35 cellular contexts compared by ENCODE assay signal in genomic region chr11:5235364-5236095, GRCh38. TPM values are rescaled to one million over a fixed set of nuclear protein-coding genes. Genes with fewer than 3 reads are reported as not detected.
"Had no signal": no experiment of that assay in that cellular context is flagged by ENCODE, and none has a peak within 500 bp of the region (broad histone marks: within the 10 kb centered on the region; RNA-seq: fewer than 3 reads in every experiment).

No MANE protein-coding gene starts in this region.

- H3K27me3 ChIP-seq: adrenal gland, body of pancreas, esophagus muscularis mucosa, gastroesophageal sphincter had no signal

- H3K4me3 ChIP-seq: adrenal gland, body of pancreas, esophagus muscularis mucosa, gastroesophageal sphincter, heart right ventricle had no signal

- ATAC-seq: activated CD4-positive, alpha-beta T cell treated with anti-CD3 and anti-CD28 coated beads for 36 hours; activated CD8-positive, alpha-beta memory T cell treated with anti-CD3 and anti-CD28 coated beads, Interleukin-2, amount 10 ng/mL, durations not matched to agents 7 days and 5 days; activated CD8-positive, alpha-beta T cell treated with anti-CD3 and anti-CD28 coated beads, Interleukin-2, amount 10 ng/mL, durations not matched to agents 7 days and 5 days; activated naive CD8-positive, alpha-beta T cell treated with anti-CD3 and anti-CD28 coated beads, Interleukin-2, amount 50 U/mL, for 24 hours; body of pancreas; effector memory CD8-positive, alpha-beta T cell; gastroesophageal sphincter; heart right ventricle had no signal

- H3K9me3 ChIP-seq: adrenal gland, body of pancreas, esophagus muscularis mucosa, gastroesophageal sphincter, heart right ventricle had no signal

- DNase-seq: activated CD4-positive, alpha-beta memory T cell treated with anti-CD3 and anti-CD28 coated beads for 36 hours; activated CD4-positive, alpha-beta T cell treated with anti-CD3 and anti-CD28 coated beads for 36 hours; activated CD4-positive, alpha-beta T cell treated with anti-CD3 and anti-CD28 coated beads, Interleukin-2, amount 10 ng/mL, durations not matched to agents 24 days and 14 days; activated CD4-positive, CD25-positive, alpha-beta regulatory T cell; activated CD4-positive, CD25-positive, alpha-beta regulatory T cell treated with anti-CD3 and anti-CD28 coated beads, Interleukin-2, amount 50 U/mL, for 72 hours; activated CD8-positive, alpha-beta memory T cell treated with anti-CD3 and anti-CD28 coated beads, Interleukin-2, amount 10 ng/mL, durations not matched to agents 7 days and 5 days; activated CD8-positive, alpha-beta memory T cell treated with anti-CD3 and anti-CD28 coated beads, Interleukin-2, amount 50 U/mL, for 4 hours; activated CD8-positive, alpha-beta T cell treated with anti-CD3 and anti-CD28 coated beads, Interleukin-2, amount 10 ng/mL, durations not matched to agents 7 days and 5 days; activated effector memory CD4-positive, alpha-beta T cell treated with anti-CD3 and anti-CD28 coated beads, Interleukin-2, amount 50 U/mL, for 16 hours; activated naive CD4-positive, alpha-beta T cell treated with anti-CD3 and anti-CD28 coated beads for 36 hours; activated naive CD8-positive, alpha-beta T cell treated with anti-CD3 and anti-CD28 coated beads for 36 hours; activated naive CD8-positive, alpha-beta T cell treated with anti-CD3 and anti-CD28 coated beads, Interleukin-2, amount 50 U/mL, for 24 hours; activated T-cell treated with anti-CD3 and anti-CD28 coated beads, Interleukin-2, amount 50 U/mL, for 1 hour; activated T-cell treated with anti-CD3 and anti-CD28 coated beads, Interleukin-2, amount 50 U/mL, for 48 hours; adrenal gland; amygdala; aorta; body of pancreas; caudate nucleus; cortex of kidney; dermis blood vessel endothelial cell; effector CD4-positive, alpha-beta T cell; effector memory CD8-positive, alpha-beta T cell; erythroblast; foreskin melanocyte; heart right ventricle; T-helper 2 cell had no signal

- H3K36me3 ChIP-seq: adrenal gland, esophagus muscularis mucosa, gastroesophageal sphincter, heart right ventricle had no signal

- H3K27ac ChIP-seq: adrenal gland, body of pancreas, esophagus muscularis mucosa, gastroesophageal sphincter, heart right ventricle had no signal

- H3K4me1 ChIP-seq: adrenal gland, body of pancreas, esophagus muscularis mucosa, gastroesophageal sphincter, heart right ventricle had no signal

RNA-seq across cellular contexts. Expression of gene HBD, which starts 1.2 kb away (rescaled TPM):
- total RNA-seq: activated CD4-positive, alpha-beta memory T cell treated with anti-CD3 and anti-CD28 coated beads for 36 hours; activated CD4-positive, alpha-beta T cell treated with anti-CD3 and anti-CD28 coated beads for 36 hours; activated CD4-positive, alpha-beta T cell treated with anti-CD3 and anti-CD28 coated beads, Interleukin-2, amount 10 ng/mL, durations not matched to agents 24 days and 14 days; activated CD8-positive, alpha-beta memory T cell treated with anti-CD3 and anti-CD28 coated beads for 36 hours; activated CD8-positive, alpha-beta memory T cell treated with anti-CD3 and anti-CD28 coated beads, Interleukin-2, amount 10 ng/mL, durations not matched to agents 7 days and 5 days; activated CD8-positive, alpha-beta T cell treated with anti-CD3 and anti-CD28 coated beads, Interleukin-2, amount 10 ng/mL, durations not matched to agents 7 days and 5 days; activated naive CD4-positive, alpha-beta T cell treated with anti-CD3 and anti-CD28 coated beads for 36 hours; activated naive CD8-positive, alpha-beta T cell treated with anti-CD3 and anti-CD28 coated beads for 36 hours; activated T-helper 1 cell treated with anti-CD3 and anti-CD28 coated beads, Interleukin-12 subunit alpha, Interleukin-12 subunit beta, Interleukin-2, Interleukin-4 antibody, amounts not matched to agents 30 ng/mL and 10 ng/mL and 1 ng/mL, durations not matched to agents 14 hours and 24 hours and 36 hours; activated T-helper 2 cell treated with anti-CD3 and anti-CD28 coated beads, Interferon-gamma antibody, Interleukin-2, Interleukin-4, amounts not matched to agents 10 μg/mL and 5 μg/mL and 100 μg/mL, durations not matched to agents 14 hours and 24 hours and 36 hours; body of pancreas; chondrocyte; dermis blood vessel endothelial cell; gastroesophageal sphincter; glomerular endothelial cell had no signal
- polyA plus RNA-seq: adrenal gland, aorta, heart right ventricle had no signal

RNA-seq across cellular contexts. Expression of gene HBB, which starts 8.7 kb away (rescaled TPM):
- total RNA-seq: activated CD4-positive, alpha-beta memory T cell treated with anti-CD3 and anti-CD28 coated beads for 36 hours; activated CD4-positive, alpha-beta T cell treated with anti-CD3 and anti-CD28 coated beads for 36 hours; activated CD4-positive, alpha-beta T cell treated with anti-CD3 and anti-CD28 coated beads, Interleukin-2, amount 10 ng/mL, durations not matched to agents 24 days and 14 days; activated CD8-positive, alpha-beta memory T cell treated with anti-CD3 and anti-CD28 coated beads for 36 hours; activated CD8-positive, alpha-beta memory T cell treated with anti-CD3 and anti-CD28 coated beads, Interleukin-2, amount 10 ng/mL, durations not matched to agents 7 days and 5 days; activated CD8-positive, alpha-beta T cell treated with anti-CD3 and anti-CD28 coated beads, Interleukin-2, amount 10 ng/mL, durations not matched to agents 7 days and 5 days; activated naive CD4-positive, alpha-beta T cell treated with anti-CD3 and anti-CD28 coated beads for 36 hours; activated naive CD8-positive, alpha-beta T cell treated with anti-CD3 and anti-CD28 coated beads for 36 hours; activated T-helper 1 cell treated with anti-CD3 and anti-CD28 coated beads, Interleukin-12 subunit alpha, Interleukin-12 subunit beta, Interleukin-2, Interleukin-4 antibody, amounts not matched to agents 30 ng/mL and 10 ng/mL and 1 ng/mL, durations not matched to agents 14 hours and 24 hours and 36 hours; activated T-helper 2 cell treated with anti-CD3 and anti-CD28 coated beads, Interferon-gamma antibody, Interleukin-2, Interleukin-4, amounts not matched to agents 10 μg/mL and 5 μg/mL and 100 μg/mL, durations not matched to agents 14 hours and 24 hours and 36 hours; chondrocyte; dermis blood vessel endothelial cell; fibroblast of villous mesenchyme; glomerular endothelial cell had no signal

RNA-seq across cellular contexts. Expression of gene HBG1, which starts 14.1 kb away (rescaled TPM):
- total RNA-seq: activated CD4-positive, alpha-beta memory T cell treated with anti-CD3 and anti-CD28 coated beads for 36 hours; activated CD4-positive, alpha-beta T cell treated with anti-CD3 and anti-CD28 coated beads for 36 hours; activated CD4-positive, alpha-beta T cell treated with anti-CD3 and anti-CD28 coated beads, Interleukin-2, amount 10 ng/mL, durations not matched to agents 24 days and 14 days; activated CD8-positive, alpha-beta memory T cell treated with anti-CD3 and anti-CD28 coated beads for 36 hours; activated CD8-positive, alpha-beta memory T cell treated with anti-CD3 and anti-CD28 coated beads, Interleukin-2, amount 10 ng/mL, durations not matched to agents 7 days and 5 days; activated CD8-positive, alpha-beta T cell treated with anti-CD3 and anti-CD28 coated beads, Interleukin-2, amount 10 ng/mL, durations not matched to agents 7 days and 5 days; activated naive CD4-positive, alpha-beta T cell treated with anti-CD3 and anti-CD28 coated beads for 36 hours; activated naive CD8-positive, alpha-beta T cell treated with anti-CD3 and anti-CD28 coated beads for 36 hours; activated T-helper 1 cell treated with anti-CD3 and anti-CD28 coated beads, Interleukin-12 subunit alpha, Interleukin-12 subunit beta, Interleukin-2, Interleukin-4 antibody, amounts not matched to agents 30 ng/mL and 10 ng/mL and 1 ng/mL, durations not matched to agents 14 hours and 24 hours and 36 hours; activated T-helper 2 cell treated with anti-CD3 and anti-CD28 coated beads, Interferon-gamma antibody, Interleukin-2, Interleukin-4, amounts not matched to agents 10 μg/mL and 5 μg/mL and 100 μg/mL, durations not matched to agents 14 hours and 24 hours and 36 hours; aorta; body of pancreas; chondrocyte; dermis blood vessel endothelial cell; esophagus muscularis mucosa; fibroblast of villous mesenchyme; gastroesophageal sphincter; glomerular endothelial cell had no signal
- polyA plus RNA-seq: adrenal gland, aorta had no signal

RNA-seq across cellular contexts. Expression of gene HBG2, which starts 19.1 kb away (rescaled TPM):
- total RNA-seq: activated CD4-positive, alpha-beta memory T cell treated with anti-CD3 and anti-CD28 coated beads for 36 hours; activated CD4-positive, alpha-beta T cell treated with anti-CD3 and anti-CD28 coated beads for 36 hours; activated CD4-positive, alpha-beta T cell treated with anti-CD3 and anti-CD28 coated beads, Interleukin-2, amount 10 ng/mL, durations not matched to agents 24 days and 14 days; activated CD8-positive, alpha-beta memory T cell treated with anti-CD3 and anti-CD28 coated beads for 36 hours; activated CD8-positive, alpha-beta memory T cell treated with anti-CD3 and anti-CD28 coated beads, Interleukin-2, amount 10 ng/mL, durations not matched to agents 7 days and 5 days; activated CD8-positive, alpha-beta T cell treated with anti-CD3 and anti-CD28 coated beads, Interleukin-2, amount 10 ng/mL, durations not matched to agents 7 days and 5 days; activated naive CD4-positive, alpha-beta T cell treated with anti-CD3 and anti-CD28 coated beads for 36 hours; activated naive CD8-positive, alpha-beta T cell treated with anti-CD3 and anti-CD28 coated beads for 36 hours; activated T-helper 1 cell treated with anti-CD3 and anti-CD28 coated beads, Interleukin-12 subunit alpha, Interleukin-12 subunit beta, Interleukin-2, Interleukin-4 antibody, amounts not matched to agents 30 ng/mL and 10 ng/mL and 1 ng/mL, durations not matched to agents 14 hours and 24 hours and 36 hours; activated T-helper 2 cell treated with anti-CD3 and anti-CD28 coated beads, Interferon-gamma antibody, Interleukin-2, Interleukin-4, amounts not matched to agents 10 μg/mL and 5 μg/mL and 100 μg/mL, durations not matched to agents 14 hours and 24 hours and 36 hours; body of pancreas; chondrocyte; dermis blood vessel endothelial cell; esophagus muscularis mucosa; fibroblast of villous mesenchyme; gastroesophageal sphincter; glomerular endothelial cell had no signal

RNA-seq across cellular contexts. Expression of gene HBE1, which starts 34.2 kb away (rescaled TPM):
- total RNA-seq: activated CD4-positive, alpha-beta memory T cell treated with anti-CD3 and anti-CD28 coated beads for 36 hours; activated CD4-positive, alpha-beta T cell treated with anti-CD3 and anti-CD28 coated beads for 36 hours; activated CD4-positive, alpha-beta T cell treated with anti-CD3 and anti-CD28 coated beads, Interleukin-2, amount 10 ng/mL, durations not matched to agents 24 days and 14 days; activated CD8-positive, alpha-beta memory T cell treated with anti-CD3 and anti-CD28 coated beads for 36 hours; activated CD8-positive, alpha-beta memory T cell treated with anti-CD3 and anti-CD28 coated beads, Interleukin-2, amount 10 ng/mL, durations not matched to agents 7 days and 5 days; activated CD8-positive, alpha-beta T cell treated with anti-CD3 and anti-CD28 coated beads, Interleukin-2, amount 10 ng/mL, durations not matched to agents 7 days and 5 days; activated naive CD4-positive, alpha-beta T cell treated with anti-CD3 and anti-CD28 coated beads for 36 hours; activated naive CD8-positive, alpha-beta T cell treated with anti-CD3 and anti-CD28 coated beads for 36 hours; activated T-helper 1 cell treated with anti-CD3 and anti-CD28 coated beads, Interleukin-12 subunit alpha, Interleukin-12 subunit beta, Interleukin-2, Interleukin-4 antibody, amounts not matched to agents 30 ng/mL and 10 ng/mL and 1 ng/mL, durations not matched to agents 14 hours and 24 hours and 36 hours; activated T-helper 2 cell treated with anti-CD3 and anti-CD28 coated beads, Interferon-gamma antibody, Interleukin-2, Interleukin-4, amounts not matched to agents 10 μg/mL and 5 μg/mL and 100 μg/mL, durations not matched to agents 14 hours and 24 hours and 36 hours; aorta; body of pancreas; chondrocyte; dermis blood vessel endothelial cell; esophagus muscularis mucosa; glomerular endothelial cell; heart right ventricle had no signal
- polyA plus RNA-seq: aorta, heart right ventricle had no signal
